11 cellular contexts compared by ENCODE assay signal in genomic region chr2:128552806-128553551, GRCh38.
"Had no signal": no experiment of that assay in that cellular context is flagged by ENCODE, and none has a peak within 500 bp of the region (broad histone marks: within the 10 kb centered on the region; RNA-seq: fewer than 3 reads in every experiment).

No MANE protein-coding gene starts in this region.

- DNase-seq: activated CD4-positive, alpha-beta memory T cell treated with anti-CD3 and anti-CD28 coated beads for 36 hours; activated T-cell treated with anti-CD3 and anti-CD28 coated beads for 4 hours; esophagus squamous epithelium; kidney glomerular epithelial cell; uterus had no signal

- H2AFZ ChIP-seq: hepatocyte had no signal

- H3K36me3 ChIP-seq: breast epithelium, esophagus squamous epithelium, uterus had no signal

- H3K27ac ChIP-seq: breast epithelium, esophagus squamous epithelium, hepatocyte, skin epidermis, uterus had no signal

- H3K4me1 ChIP-seq: breast epithelium, esophagus squamous epithelium, uterus had no signal

- H3K4me3 Mint-ChIP-seq: activated CD4-positive, alpha-beta memory T cell treated with anti-CD3 and anti-CD28 coated beads for 36 hours; activated naive CD4-positive, alpha-beta T cell treated with anti-CD3 and anti-CD28 coated beads, Interleukin-2, amount 50 U/mL, for 24 hours; natural killer cell treated with Interleukin-12 subunit alpha and Interleukin-12 subunit beta and Interleukin-15 and Interleukin-18, amount 100 ng/mL, for 72 hours had no signal

- H3K4me3 ChIP-seq: breast epithelium, esophagus squamous epithelium, hepatocyte, lung, skin epidermis, uterus had no signal

- H3K4me1 Mint-ChIP-seq: activated naive CD4-positive, alpha-beta T cell treated with anti-CD3 and anti-CD28 coated beads, Interleukin-2, amount 50 U/mL, for 24 hours had no signal

- H3K9me3 ChIP-seq: breast epithelium, esophagus squamous epithelium, uterus had no signal

- H3K27ac Mint-ChIP-seq: activated CD4-positive, alpha-beta memory T cell treated with anti-CD3 and anti-CD28 coated beads for 36 hours; activated naive CD4-positive, alpha-beta T cell treated with anti-CD3 and anti-CD28 coated beads, Interleukin-2, amount 50 U/mL, for 24 hours; natural killer cell treated with Interleukin-12 subunit alpha and Interleukin-12 subunit beta and Interleukin-15 and Interleukin-18, amount 100 ng/mL, for 72 hours had no signal

- H3K27me3 ChIP-seq: breast epithelium, esophagus squamous epithelium, hepatocyte, uterus had no signal

- H3K9me3 Mint-ChIP-seq: activated CD4-positive, alpha-beta memory T cell treated with anti-CD3 and anti-CD28 coated beads for 36 hours; activated naive CD4-positive, alpha-beta T cell treated with anti-CD3 and anti-CD28 coated beads, Interleukin-2, amount 50 U/mL, for 24 hours; natural killer cell treated with Interleukin-12 subunit alpha and Interleukin-12 subunit beta and Interleukin-15 and Interleukin-18, amount 100 ng/mL, for 72 hours had no signal

- H3K27me3 Mint-ChIP-seq: activated naive CD4-positive, alpha-beta T cell treated with anti-CD3 and anti-CD28 coated beads, Interleukin-2, amount 50 U/mL, for 24 hours; natural killer cell treated with Interleukin-12 subunit alpha and Interleukin-12 subunit beta and Interleukin-15 and Interleukin-18, amount 100 ng/mL, for 72 hours had no signal

- ATAC-seq: natural killer cell treated with Interleukin-12 subunit alpha and Interleukin-12 subunit beta and Interleukin-15 and Interleukin-18, amount 100 ng/mL, for 72 hours had no signal

- H3K36me3 Mint-ChIP-seq: activated CD4-positive, alpha-beta memory T cell treated with anti-CD3 and anti-CD28 coated beads for 36 hours; activated naive CD4-positive, alpha-beta T cell treated with anti-CD3 and anti-CD28 coated beads, Interleukin-2, amount 50 U/mL, for 24 hours; natural killer cell treated with Interleukin-12 subunit alpha and Interleukin-12 subunit beta and Interleukin-15 and Interleukin-18, amount 100 ng/mL, for 72 hours had no signal

- H3K79me2 ChIP-seq: hepatocyte had no signal

- H3K4me2 ChIP-seq: hepatocyte had no signal
